9 cellular contexts compared by ENCODE assay signal in genomic region chr16:3266873-3267537, GRCh38. TPM values are rescaled to one million over a fixed set of nuclear protein-coding genes. Genes with fewer than 3 reads are reported as not detected.
DNase-seq lines count a peak whose midpoint lies in the region; TF ChIP-seq lines count a peak whose summit lies in the region.
"Had no signal": no experiment of that assay in that cellular context is flagged by ENCODE, and none has a peak within 500 bp of the region (broad histone marks: within the 10 kb centered on the region; RNA-seq: fewer than 3 reads in every experiment).

No MANE protein-coding gene starts in this region.

- no peak overlapping the region for H2AFZ ChIP-seq in neural progenitor cell (replicated peaks)

- no peaks in the 10 kb centered on the region for H3K9me3 ChIP-seq in neural progenitor cell (ENCODE audit: low read depth)

- H3K4me2 ChIP-seq in neural progenitor cell = no peak overlapping the region

- H3K27ac Mint-ChIP-seq in chondrocyte (ENCODE audit: unreplicated experiment) (peak overlapping the region; percentile 41), neural progenitor cell (no peak overlapping the region)
- H3K27ac Mint-ChIP-seq: activated naive CD8-positive, alpha-beta T cell treated with anti-CD3 and anti-CD28 coated beads, Interleukin-2, amount 10 ng/mL, durations not matched to agents 7 days and 5 days had no signal

- H3K79me2 ChIP-seq in neural progenitor cell (ENCODE audit: low read depth) = no peaks in the 10 kb centered on the region

- H3K4me1 ChIP-seq in neural progenitor cell = no peaks in the 10 kb centered on the region

- H3K36me3 Mint-ChIP-seq in chondrocyte (ENCODE audit: low read depth) (peaks cover 2% of the 10 kb centered on the region), neural progenitor cell (no peaks in the 10 kb centered on the region)

- peaks cover 24% of the 10 kb centered on the region for H3K4me1 Mint-ChIP-seq in chondrocyte (ENCODE audit: low read depth)
- H3K4me1 Mint-ChIP-seq in neural progenitor cell = peaks cover 7% of the 10 kb centered on the region

- peak; percentile 1 for DNase-seq in GF-D8 (lab: John Stamatoyannopoulos, UW)
- peak; percentile 34 to 62 for DNase-seq in NCI-H526 (lab: John Stamatoyannopoulos, UW)
- DNase-seq in chondrocyte (ENCODE audit: low spot score) = no peak
- peak; percentile 18 for DNase-seq in neural progenitor cell (ENCODE audit: low spot score)
- DNase-seq in NCI-H524 treated with DMSO at 0.1 percent for 48 hours (lab: John Stamatoyannopoulos, UW) = no peak
- DNase-seq in occipital lobe (lab: John Stamatoyannopoulos, UW) = no peak
- no peak for DNase-seq in HK-2 (ENCODE audit: unreplicated experiment)
- DNase-seq: activated naive CD8-positive, alpha-beta T cell treated with anti-CD3 and anti-CD28 coated beads, Interleukin-2, amount 10 ng/mL, durations not matched to agents 7 days and 5 days had no signal

- no peaks in the 10 kb centered on the region for H4K20me1 ChIP-seq in neural progenitor cell (ENCODE audit: low read depth)

- H3K27me3 Mint-ChIP-seq in chondrocyte (ENCODE audit: low read depth) (no peaks in the 10 kb centered on the region), neural progenitor cell (ENCODE audit: insufficient read depth, low read depth) (peaks cover 4% of the 10 kb centered on the region)
- H3K27me3 Mint-ChIP-seq: activated naive CD8-positive, alpha-beta T cell treated with anti-CD3 and anti-CD28 coated beads, Interleukin-2, amount 10 ng/mL, durations not matched to agents 7 days and 5 days had no signal

- no peak overlapping the region for H3K27ac ChIP-seq in 22Rv1
- H3K27ac ChIP-seq in neural progenitor cell = no peak overlapping the region

- H3K4me3 Mint-ChIP-seq in chondrocyte (ENCODE audit: unreplicated experiment) (no peak overlapping the region), neural progenitor cell (no peak overlapping the region)
- H3K4me3 Mint-ChIP-seq: activated naive CD8-positive, alpha-beta T cell treated with anti-CD3 and anti-CD28 coated beads, Interleukin-2, amount 10 ng/mL, durations not matched to agents 7 days and 5 days had no signal

- no peak overlapping the region for H3K9ac ChIP-seq in neural progenitor cell

- no peaks in the 10 kb centered on the region for H3K36me3 ChIP-seq in neural progenitor cell

- no peaks in the 10 kb centered on the region for H3K9me3 Mint-ChIP-seq in chondrocyte (ENCODE audit: low read depth)
- peaks cover 2% of the 10 kb centered on the region for H3K9me3 Mint-ChIP-seq in neural progenitor cell

- H3K4me3 ChIP-seq in neural progenitor cell = no peak overlapping the region

- TF ChIP-seq CTCF in 22Rv1 (IDR thresholded peaks at IDR 0.05) (peak; percentile 73), chondrocyte (IDR thresholded peaks at IDR 0.05) (peak; percentile 75), neural progenitor cell (IDR thresholded peaks at IDR 0.05) (peak; percentile 55)

- H3K27me3 ChIP-seq in neural progenitor cell = peaks cover 17% of the 10 kb centered on the region

- peaks cover 14% of the 10 kb centered on the region for H3F3A ChIP-seq in neural progenitor cell (ENCODE audit: low read depth)

RNA-seq across cellular contexts. Expression of gene MEFV, which starts 10.6 kb away (rescaled TPM):
- total RNA-seq in chondrocyte (not detected in 3 replicates), neural progenitor cell (ENCODE audit: low replicate concordance) (not detected in 2 replicates), occipital lobe (0.47 TPM)

RNA-seq across cellular contexts. Expression of gene ZNF263, which starts 16.3 kb away (rescaled TPM):
- total RNA-seq in chondrocyte (22.9 to 28.2 TPM (median 24.6 TPM) in 3 replicates), neural progenitor cell (ENCODE audit: low replicate concordance) (30.1 and 40.8 TPM in 2 replicates), occipital lobe (55.4 TPM)

RNA-seq across cellular contexts. Expression of gene ZNF200, which starts 32.0 kb away (rescaled TPM):
- total RNA-seq in chondrocyte = 6.6 to 7.8 TPM (median 7.6 TPM) in 3 replicates
- 9.4 and 10.1 TPM in 2 replicates for total RNA-seq in neural progenitor cell (ENCODE audit: low replicate concordance)
- 17.9 TPM for total RNA-seq in occipital lobe

RNA-seq across cellular contexts. Expression of gene TIGD7, which starts 38.2 kb away (rescaled TPM):
- total RNA-seq in chondrocyte (5.4 to 7.1 TPM (median 6.2 TPM) in 3 replicates), neural progenitor cell (ENCODE audit: low replicate concordance) (6.6 and 10.6 TPM in 2 replicates), occipital lobe (26.4 TPM)

RNA-seq across cellular contexts. Expression of gene ZNF75A, which starts 38.3 kb away (rescaled TPM):
- total RNA-seq in chondrocyte (20.9 to 22.0 TPM (median 21.6 TPM) in 3 replicates), neural progenitor cell (ENCODE audit: low replicate concordance) (30.4 and 36.3 TPM in 2 replicates), occipital lobe (35.4 TPM)

Comparison
In these comparisons a context has a peak if more than half of its experiments do, and no peak if none do; other contexts are left out.
1. DNase-seq: peak in GF-D8 (single experiment), NCI-H526 (2 of 2) and neural progenitor cell (single experiment); none in chondrocyte (single experiment), NCI-H524 treated with DMSO at 0.1 percent for 48 hours (single experiment), occipital lobe (single experiment) and HK-2 (single experiment).
2. Peak in every context shown above with its lines, with median percentiles within 50 percentile points of each other: CTCF ChIP-seq.